ENCODE assay signal across 21 cellular contexts in genomic region chr13:90293793-90294361, GRCh38.
"Had no signal": no experiment of that assay in that cellular context is flagged by ENCODE, and none has a peak within 500 bp of the region (broad histone marks: within the 10 kb centered on the region; RNA-seq: fewer than 3 reads in every experiment).

No MANE protein-coding gene starts in this region.

- H3K27me3 Mint-ChIP-seq: activated naive CD8-positive, alpha-beta T cell treated with anti-CD3 and anti-CD28 coated beads, Interleukin-2, amount 10 ng/mL, durations not matched to agents 7 days and 5 days; central memory CD8-positive, alpha-beta T cell; naive thymus-derived CD8-positive, alpha-beta T cell had no signal

- H3K4me1 Mint-ChIP-seq: activated naive CD8-positive, alpha-beta T cell treated with anti-CD3 and anti-CD28 coated beads, Interleukin-2, amount 10 ng/mL, durations not matched to agents 7 days and 5 days; central memory CD8-positive, alpha-beta T cell; naive thymus-derived CD8-positive, alpha-beta T cell; stimulated activated effector memory CD8-positive, alpha-beta T cell treated with anti-CD3 and anti-CD28 coated beads, Interleukin-12 subunit alpha, Interleukin-12 subunit beta, amount 100 ng/mL, for 72 hours had no signal

- H3K36me3 Mint-ChIP-seq: activated naive CD8-positive, alpha-beta T cell treated with anti-CD3 and anti-CD28 coated beads, Interleukin-2, amount 10 ng/mL, durations not matched to agents 7 days and 5 days; naive thymus-derived CD8-positive, alpha-beta T cell; stimulated activated effector memory CD8-positive, alpha-beta T cell treated with anti-CD3 and anti-CD28 coated beads, Interleukin-12 subunit alpha, Interleukin-12 subunit beta, amount 100 ng/mL, for 72 hours had no signal

- H3K4me3 Mint-ChIP-seq: activated naive CD8-positive, alpha-beta T cell treated with anti-CD3 and anti-CD28 coated beads, Interleukin-2, amount 10 ng/mL, durations not matched to agents 7 days and 5 days; central memory CD8-positive, alpha-beta T cell; naive thymus-derived CD8-positive, alpha-beta T cell; stimulated activated effector memory CD8-positive, alpha-beta T cell treated with anti-CD3 and anti-CD28 coated beads, Interleukin-12 subunit alpha, Interleukin-12 subunit beta, amount 100 ng/mL, for 72 hours had no signal

- H3K27ac Mint-ChIP-seq: activated naive CD8-positive, alpha-beta T cell treated with anti-CD3 and anti-CD28 coated beads, Interleukin-2, amount 10 ng/mL, durations not matched to agents 7 days and 5 days; naive thymus-derived CD8-positive, alpha-beta T cell; stimulated activated effector memory CD8-positive, alpha-beta T cell treated with anti-CD3 and anti-CD28 coated beads, Interleukin-12 subunit alpha, Interleukin-12 subunit beta, amount 100 ng/mL, for 72 hours had no signal

- DNase-seq: activated CD4-positive, alpha-beta T cell treated with anti-CD3 and anti-CD28 coated beads, Interleukin-2, amount 50 U/mL, for 1 hour; activated CD8-positive, alpha-beta memory T cell treated with anti-CD3 and anti-CD28 coated beads for 24 hours; activated naive CD4-positive, alpha-beta T cell; activated naive CD8-positive, alpha-beta T cell treated with anti-CD3 and anti-CD28 coated beads, Interleukin-2, amount 10 ng/mL, durations not matched to agents 7 days and 5 days; anterior cingulate cortex; brain microvascular endothelial cell; cortex of kidney; effector CD4-positive, alpha-beta T cell; foreskin fibroblast; glutamatergic neuron; hypothalamus; kidney; left lung; mucosa of descending colon; naive thymus-derived CD8-positive, alpha-beta T cell; sigmoid colon; stimulated activated CD4-positive, alpha-beta T cell treated with anti-CD3 and anti-CD28 coated beads, Interleukin-2, amount 100 ng/mL, for 24 hours; uterus had no signal

- ATAC-seq: activated CD4-positive, CD25-positive, alpha-beta regulatory T cell treated with anti-CD3 and anti-CD28 coated beads, Interleukin-2, amount 50 U/mL, for 24 hours; left lung; mucosa of descending colon; naive thymus-derived CD8-positive, alpha-beta T cell; stimulated activated effector memory CD8-positive, alpha-beta T cell treated with anti-CD3 and anti-CD28 coated beads, Interleukin-12 subunit alpha, Interleukin-12 subunit beta, amount 100 ng/mL, for 72 hours had no signal
